27 cellular contexts compared by ENCODE assay signal in genomic region chr2:186546842-186547241, GRCh38. TPM values are rescaled to one million over a fixed set of nuclear protein-coding genes. Genes with fewer than 3 reads are reported as not detected.
A peak's percentile ranks its signal among the peaks of the same experiment; 100 is the strongest.
DNase-seq lines count a peak whose midpoint lies in the region; ATAC-seq and TF ChIP-seq lines count a peak whose summit lies in the region.
"Had no signal": no experiment of that assay in that cellular context is flagged by ENCODE, and none has a peak within 500 bp of the region (broad histone marks: within the 10 kb centered on the region; RNA-seq: fewer than 3 reads in every experiment).

No MANE protein-coding gene starts in this region.

- H3K4me3 Mint-ChIP-seq in HFFc6 (no peak overlapping the region), WTC11 (no peak overlapping the region)
- H3K4me3 Mint-ChIP-seq in activated T-cell treated with anti-CD3 and anti-CD28 coated beads, Interleukin-2, amount 50 U/mL, for 4 hours: no peak overlapping the region
- H3K4me3 Mint-ChIP-seq: activated CD8-positive, alpha-beta memory T cell treated with anti-CD3 and anti-CD28 coated beads, Interleukin-2, amount 10 ng/mL, durations not matched to agents 7 days and 5 days; activated T-cell treated with anti-CD3 and anti-CD28 coated beads, Interleukin-2, amount 50 U/mL, for 72 hours; brain; effector memory CD8-positive, alpha-beta T cell; GM23338; naive thymus-derived CD4-positive, alpha-beta T cell had no signal

- DNase-seq in AG10803 (ENCODE audit: low read depth) (peak; percentile 64), HFFc6 (peak; percentile 11), choroid plexus epithelial cell (ENCODE audit: low read depth) (peak; percentile 27), foreskin fibroblast (peak; percentile 50 to 72), tibial artery (no peak), WTC11 (ENCODE audit: low spot score) (no peak), GM13976 (ENCODE audit: low spot score) (no peak)
- no peak for DNase-seq in activated T-cell treated with anti-CD3 and anti-CD28 coated beads, Interleukin-2, amount 50 U/mL, for 4 hours
- DNase-seq: activated CD4-positive, CD25-positive, alpha-beta regulatory T cell; activated CD8-positive, alpha-beta memory T cell treated with anti-CD3 and anti-CD28 coated beads, Interleukin-2, amount 10 ng/mL, durations not matched to agents 7 days and 5 days; activated naive CD4-positive, alpha-beta T cell; activated T-cell treated with anti-CD3 and anti-CD28 coated beads, Interleukin-2, amount 50 U/mL, for 72 hours; BE2C; COR-L47; DMS79; effector memory CD8-positive, alpha-beta T cell; mesendoderm; naive thymus-derived CD4-positive, alpha-beta T cell; NCI-H1048; NCI-H1694; NCI-H524; psoas muscle; Right ventricle myocardium superior; stimulated activated naive CD8-positive, alpha-beta T cell treated with anti-CD3 and anti-CD28 coated beads, Interleukin-15, Interleukin-2, amounts not matched to agents 100 U/mL and 50 U/mL, for 24 hours had no signal

- intact Hi-C loops in tibial artery (cut with DNase I; ENCODE audit: low total_unique reads): no loop called here

- POLR2A ChIA-PET in WTC11 (lab: Charles Lee): no interaction called here

- H3K27ac Mint-ChIP-seq in HFFc6: no peak overlapping the region
- H3K27ac Mint-ChIP-seq in WTC11: no peak overlapping the region
- H3K27ac Mint-ChIP-seq: activated CD8-positive, alpha-beta memory T cell treated with anti-CD3 and anti-CD28 coated beads, Interleukin-2, amount 10 ng/mL, durations not matched to agents 7 days and 5 days; activated T-cell treated with anti-CD3 and anti-CD28 coated beads, Interleukin-2, amount 50 U/mL, for 72 hours; brain; effector memory CD8-positive, alpha-beta T cell; GM23338; naive thymus-derived CD4-positive, alpha-beta T cell had no signal

- no peak overlapping the region for H3K4me3 ChIP-seq in AG10803 (ENCODE audit: low read length)
- H3K4me3 ChIP-seq in choroid plexus epithelial cell (ENCODE audit: low read depth, low read length): no peak overlapping the region
- H3K4me3 ChIP-seq in foreskin fibroblast (ENCODE audit: low read depth in 1 of 2, low read length in 2 of 2): no peak overlapping the region
- H3K4me3 ChIP-seq in tibial artery: no peak overlapping the region
- H3K4me3 ChIP-seq: GM23338, psoas muscle, thoracic aorta had no signal

- H3K9me3 Mint-ChIP-seq in HFFc6 (no peaks in the 10 kb centered on the region), WTC11 (peaks cover 3% of the 10 kb centered on the region; the same call in 1 of the 2 replicates)
- no peaks in the 10 kb centered on the region for H3K9me3 Mint-ChIP-seq in activated T-cell treated with anti-CD3 and anti-CD28 coated beads, Interleukin-2, amount 50 U/mL, for 4 hours
- H3K9me3 Mint-ChIP-seq: activated T-cell treated with anti-CD3 and anti-CD28 coated beads, Interleukin-2, amount 50 U/mL, for 72 hours; brain; effector memory CD8-positive, alpha-beta T cell; GM23338; naive thymus-derived CD4-positive, alpha-beta T cell had no signal

- TF ChIP-seq CTCF in AG10803 (conservative IDR thresholded peaks at IDR 0.05; ENCODE audit: low read length) (no peak), HFFc6 (IDR thresholded peaks at IDR 0.05) (no peak), choroid plexus epithelial cell (conservative IDR thresholded peaks at IDR 0.05; ENCODE audit: low read depth, low read length) (no peak), foreskin fibroblast (IDR thresholded peaks at IDR 0.05; ENCODE audit: low read depth, low read length) (no peak), tibial artery (IDR thresholded peaks at IDR 0.05) (no peak), WTC11 (IDR thresholded peaks at IDR 0.05) (no peak), GM13976 (IDR thresholded peaks at IDR 0.05; ENCODE audit: borderline replicate concordance, control extremely low read depth, extremely low read depth, insufficient read depth, missing control alignments) (no peak)

- no peak for ATAC-seq in activated T-cell treated with anti-CD3 and anti-CD28 coated beads, Interleukin-2, amount 50 U/mL, for 4 hours
- no peak for ATAC-seq in WTC11
- ATAC-seq: activated CD8-positive, alpha-beta memory T cell treated with anti-CD3 and anti-CD28 coated beads, Interleukin-2, amount 10 ng/mL, durations not matched to agents 7 days and 5 days; activated T-cell treated with anti-CD3 and anti-CD28 coated beads, Interleukin-2, amount 50 U/mL, for 72 hours; effector memory CD8-positive, alpha-beta T cell; GM23338; naive thymus-derived CD4-positive, alpha-beta T cell; psoas muscle; stimulated activated naive CD8-positive, alpha-beta T cell treated with anti-CD3 and anti-CD28 coated beads, Interleukin-15, Interleukin-2, amounts not matched to agents 100 U/mL and 50 U/mL, for 24 hours had no signal

- no peaks in the 10 kb centered on the region for H3K27me3 ChIP-seq in tibial artery
- H3K27me3 ChIP-seq: BE2C had no signal

- H3K27ac ChIP-seq in tibial artery: no peak overlapping the region
- H3K27ac ChIP-seq: psoas muscle had no signal

- CTCF ChIA-PET in WTC11 (lab: Charles Lee): no interaction called here

- H3K4me1 Mint-ChIP-seq in HFFc6 (ENCODE audit: low read depth) (peaks cover 10% of the 10 kb centered on the region), WTC11 (peaks cover 5% of the 10 kb centered on the region)
- H3K4me1 Mint-ChIP-seq in activated T-cell treated with anti-CD3 and anti-CD28 coated beads, Interleukin-2, amount 50 U/mL, for 4 hours (ENCODE audit: low read depth): no peaks in the 10 kb centered on the region
- H3K4me1 Mint-ChIP-seq: activated CD8-positive, alpha-beta memory T cell treated with anti-CD3 and anti-CD28 coated beads, Interleukin-2, amount 10 ng/mL, durations not matched to agents 7 days and 5 days; brain; naive thymus-derived CD4-positive, alpha-beta T cell had no signal

- H3K36me3 Mint-ChIP-seq in HFFc6 (ENCODE audit: low read depth) (no peaks in the 10 kb centered on the region), WTC11 (no peaks in the 10 kb centered on the region)
- H3K36me3 Mint-ChIP-seq in activated T-cell treated with anti-CD3 and anti-CD28 coated beads, Interleukin-2, amount 50 U/mL, for 4 hours (ENCODE audit: insufficient read depth): peaks cover 2% of the 10 kb centered on the region
- H3K36me3 Mint-ChIP-seq: activated CD8-positive, alpha-beta memory T cell treated with anti-CD3 and anti-CD28 coated beads, Interleukin-2, amount 10 ng/mL, durations not matched to agents 7 days and 5 days; brain had no signal

- H3K36me3 ChIP-seq in tibial artery: no peaks in the 10 kb centered on the region
- H3K36me3 ChIP-seq: BE2C, thoracic aorta had no signal

- H3K9me3 ChIP-seq in tibial artery: no peaks in the 10 kb centered on the region
- H3K9me3 ChIP-seq: BE2C, psoas muscle, thoracic aorta had no signal

- in situ Hi-C loops in GM13976 (cut with MboI; ENCODE audit: low sequenced_read_pairs, unreplicated experiment): no loop called here

- H3K4me1 ChIP-seq in tibial artery: peaks cover 0 to 33% (median 8%) of the 10 kb centered on the region in 4 donors
- H3K4me1 ChIP-seq: BE2C, psoas muscle had no signal

- H3K27me3 Mint-ChIP-seq in HFFc6 (ENCODE audit: insufficient read depth): no peaks in the 10 kb centered on the region
- peaks cover 3% of the 10 kb centered on the region for H3K27me3 Mint-ChIP-seq in activated T-cell treated with anti-CD3 and anti-CD28 coated beads, Interleukin-2, amount 50 U/mL, for 4 hours (ENCODE audit: low read depth)
- no peaks in the 10 kb centered on the region for H3K27me3 Mint-ChIP-seq in WTC11 (ENCODE audit: low read depth)
- H3K27me3 Mint-ChIP-seq: brain had no signal

TF ChIP-seq in WTC11, 78 proteins besides CTCF, POLR2A, EP300 and RAD21:
- no peak for TF ChIP-seq SP1 (CRISPR knock-in tag; conservative IDR thresholded peaks at IDR 0.05)
- no peak for TF ChIP-seq TEAD4 (CRISPR knock-in tag; IDR thresholded peaks at IDR 0.05)
- no peak for TF ChIP-seq CREM (CRISPR knock-in tag; IDR thresholded peaks at IDR 0.05)

RNA-seq across cellular contexts. Expression of gene ITGAV, which starts 43.0 kb away (rescaled TPM):
- 10 to 100 TPM; 66.9 to 88.1 (median 80.7) TPM for total RNA-seq in HFFc6 (2021; fragmentation: NEBNext Ultra II Directional; extraction: Animal tissue kit (Norgen Biotek cat#: 25700))
- 1 to 10 TPM; 3.8 to 4.7 (median 4.0) TPM for total RNA-seq in activated T-cell treated with anti-CD3 and anti-CD28 coated beads, Interleukin-2, amount 50 U/mL, for 4 hours
- total RNA-seq in WTC11 (2021): 26.5 to 30.0 TPM (median 27.7 TPM) in 3 replicates

Comparison
In these comparisons a context has a peak if more than half of its experiments do, and no peak if none do; other contexts are left out.
1. DNase-seq: peak in AG10803 (single experiment), HFFc6 (single experiment), choroid plexus epithelial cell (single experiment) and foreskin fibroblast (2 of 2); none in activated T-cell treated with anti-CD3 and anti-CD28 coated beads, Interleukin-2, amount 50 U/mL, for 4 hours (single experiment), tibial artery (0 of 2), WTC11 (single experiment) and GM13976 (single experiment).